Comparison of ENCODE assay signal across 1 cellular context in the genomic region with DNA sequence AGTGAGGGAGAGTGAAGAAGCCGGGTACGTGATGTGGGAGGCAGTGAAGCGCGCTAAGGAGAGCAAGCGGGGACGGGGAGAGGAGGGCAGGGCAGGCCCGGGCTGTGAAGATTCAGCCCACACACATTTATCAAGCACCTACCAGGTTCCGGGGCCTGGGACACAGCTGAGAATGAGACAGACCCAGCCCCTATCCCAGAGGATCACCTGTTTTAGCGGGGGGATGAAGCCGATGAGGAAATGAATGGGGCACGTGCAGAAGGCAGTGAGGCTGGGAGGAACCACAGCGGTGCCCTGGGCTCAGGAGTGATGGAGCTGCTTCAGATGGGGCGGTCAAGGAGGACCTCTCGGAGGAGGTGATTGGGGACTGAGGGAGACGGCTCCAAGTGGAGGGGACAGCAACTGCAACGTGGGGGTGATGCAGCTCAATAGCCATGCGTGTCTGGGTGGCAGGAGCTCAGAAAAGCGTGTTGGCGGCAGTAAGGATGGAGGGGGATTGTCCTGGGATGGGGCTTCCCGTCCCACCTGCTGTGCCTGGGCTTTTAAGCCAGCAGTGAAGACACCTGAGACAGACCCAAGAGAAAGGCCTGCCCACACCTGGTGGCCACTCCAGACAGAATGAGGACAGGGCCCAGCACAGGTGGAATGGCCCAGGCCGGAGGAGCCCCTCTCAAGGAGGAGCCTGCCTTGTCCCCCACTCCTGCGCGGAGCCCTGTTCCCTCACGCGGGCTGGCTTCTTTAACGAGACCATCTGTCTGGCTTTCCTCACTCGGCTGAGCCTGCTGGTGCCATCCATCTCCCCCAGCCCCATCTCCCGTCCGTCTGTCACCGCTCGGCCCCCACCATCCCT.
TF ChIP-seq lines count a peak whose summit lies in the region.

No MANE protein-coding gene starts in this region.

TF ChIP-seq in WTC11, 78 proteins besides CTCF, POLR2A, EP300 and RAD21 (continued from another document):
- TF ChIP-seq, protein P1, sequence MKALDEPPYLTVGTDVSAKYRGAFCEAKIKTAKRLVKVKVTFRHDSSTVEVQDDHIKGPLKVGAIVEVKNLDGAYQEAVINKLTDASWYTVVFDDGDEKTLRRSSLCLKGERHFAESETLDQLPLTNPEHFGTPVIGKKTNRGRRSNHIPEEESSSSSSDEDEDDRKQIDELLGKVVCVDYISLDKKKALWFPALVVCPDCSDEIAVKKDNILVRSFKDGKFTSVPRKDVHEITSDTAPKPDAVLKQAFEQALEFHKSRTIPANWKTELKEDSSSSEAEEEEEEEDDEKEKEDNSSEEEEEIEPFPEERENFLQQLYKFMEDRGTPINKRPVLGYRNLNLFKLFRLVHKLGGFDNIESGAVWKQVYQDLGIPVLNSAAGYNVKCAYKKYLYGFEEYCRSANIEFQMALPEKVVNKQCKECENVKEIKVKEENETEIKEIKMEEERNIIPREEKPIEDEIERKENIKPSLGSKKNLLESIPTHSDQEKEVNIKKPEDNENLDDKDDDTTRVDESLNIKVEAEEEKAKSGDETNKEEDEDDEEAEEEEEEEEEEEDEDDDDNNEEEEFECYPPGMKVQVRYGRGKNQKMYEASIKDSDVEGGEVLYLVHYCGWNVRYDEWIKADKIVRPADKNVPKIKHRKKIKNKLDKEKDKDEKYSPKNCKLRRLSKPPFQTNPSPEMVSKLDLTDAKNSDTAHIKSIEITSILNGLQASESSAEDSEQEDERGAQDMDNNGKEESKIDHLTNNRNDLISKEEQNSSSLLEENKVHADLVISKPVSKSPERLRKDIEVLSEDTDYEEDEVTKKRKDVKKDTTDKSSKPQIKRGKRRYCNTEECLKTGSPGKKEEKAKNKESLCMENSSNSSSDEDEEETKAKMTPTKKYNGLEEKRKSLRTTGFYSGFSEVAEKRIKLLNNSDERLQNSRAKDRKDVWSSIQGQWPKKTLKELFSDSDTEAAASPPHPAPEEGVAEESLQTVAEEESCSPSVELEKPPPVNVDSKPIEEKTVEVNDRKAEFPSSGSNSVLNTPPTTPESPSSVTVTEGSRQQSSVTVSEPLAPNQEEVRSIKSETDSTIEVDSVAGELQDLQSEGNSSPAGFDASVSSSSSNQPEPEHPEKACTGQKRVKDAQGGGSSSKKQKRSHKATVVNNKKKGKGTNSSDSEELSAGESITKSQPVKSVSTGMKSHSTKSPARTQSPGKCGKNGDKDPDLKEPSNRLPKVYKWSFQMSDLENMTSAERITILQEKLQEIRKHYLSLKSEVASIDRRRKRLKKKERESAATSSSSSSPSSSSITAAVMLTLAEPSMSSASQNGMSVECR (CRISPR knock-in tag; IDR thresholded peaks at IDR 0.05; ENCODE audit: borderline replicate concordance) = no peak
- TF ChIP-seq, protein P2, sequence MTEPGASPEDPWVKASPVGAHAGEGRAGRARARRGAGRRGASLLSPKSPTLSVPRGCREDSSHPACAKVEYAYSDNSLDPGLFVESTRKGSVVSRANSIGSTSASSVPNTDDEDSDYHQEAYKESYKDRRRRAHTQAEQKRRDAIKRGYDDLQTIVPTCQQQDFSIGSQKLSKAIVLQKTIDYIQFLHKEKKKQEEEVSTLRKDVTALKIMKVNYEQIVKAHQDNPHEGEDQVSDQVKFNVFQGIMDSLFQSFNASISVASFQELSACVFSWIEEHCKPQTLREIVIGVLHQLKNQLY (CRISPR knock-in tag; IDR thresholded peaks at IDR 0.05) = no peak
- TF ChIP-seq, protein P3, sequence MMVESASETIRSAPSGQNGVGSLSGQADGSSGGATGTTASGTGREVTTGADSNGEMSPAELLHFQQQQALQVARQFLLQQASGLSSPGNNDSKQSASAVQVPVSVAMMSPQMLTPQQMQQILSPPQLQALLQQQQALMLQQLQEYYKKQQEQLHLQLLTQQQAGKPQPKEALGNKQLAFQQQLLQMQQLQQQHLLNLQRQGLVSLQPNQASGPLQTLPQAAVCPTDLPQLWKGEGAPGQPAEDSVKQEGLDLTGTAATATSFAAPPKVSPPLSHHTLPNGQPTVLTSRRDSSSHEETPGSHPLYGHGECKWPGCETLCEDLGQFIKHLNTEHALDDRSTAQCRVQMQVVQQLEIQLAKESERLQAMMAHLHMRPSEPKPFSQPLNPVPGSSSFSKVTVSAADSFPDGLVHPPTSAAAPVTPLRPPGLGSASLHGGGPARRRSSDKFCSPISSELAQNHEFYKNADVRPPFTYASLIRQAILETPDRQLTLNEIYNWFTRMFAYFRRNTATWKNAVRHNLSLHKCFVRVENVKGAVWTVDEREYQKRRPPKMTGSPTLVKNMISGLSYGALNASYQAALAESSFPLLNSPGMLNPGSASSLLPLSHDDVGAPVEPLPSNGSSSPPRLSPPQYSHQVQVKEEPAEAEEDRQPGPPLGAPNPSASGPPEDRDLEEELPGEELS (CRISPR knock-in tag; IDR thresholded peaks at IDR 0.05) = no peak
- TF ChIP-seq, protein P4, sequence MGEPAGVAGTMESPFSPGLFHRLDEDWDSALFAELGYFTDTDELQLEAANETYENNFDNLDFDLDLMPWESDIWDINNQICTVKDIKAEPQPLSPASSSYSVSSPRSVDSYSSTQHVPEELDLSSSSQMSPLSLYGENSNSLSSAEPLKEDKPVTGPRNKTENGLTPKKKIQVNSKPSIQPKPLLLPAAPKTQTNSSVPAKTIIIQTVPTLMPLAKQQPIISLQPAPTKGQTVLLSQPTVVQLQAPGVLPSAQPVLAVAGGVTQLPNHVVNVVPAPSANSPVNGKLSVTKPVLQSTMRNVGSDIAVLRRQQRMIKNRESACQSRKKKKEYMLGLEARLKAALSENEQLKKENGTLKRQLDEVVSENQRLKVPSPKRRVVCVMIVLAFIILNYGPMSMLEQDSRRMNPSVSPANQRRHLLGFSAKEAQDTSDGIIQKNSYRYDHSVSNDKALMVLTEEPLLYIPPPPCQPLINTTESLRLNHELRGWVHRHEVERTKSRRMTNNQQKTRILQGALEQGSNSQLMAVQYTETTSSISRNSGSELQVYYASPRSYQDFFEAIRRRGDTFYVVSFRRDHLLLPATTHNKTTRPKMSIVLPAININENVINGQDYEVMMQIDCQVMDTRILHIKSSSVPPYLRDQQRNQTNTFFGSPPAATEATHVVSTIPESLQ (CRISPR knock-in tag; IDR thresholded peaks at IDR 0.05) = no peak
- no peak for TF ChIP-seq ZNF263 (CRISPR knock-in tag; IDR thresholded peaks at IDR 0.05; ENCODE audit: low read depth)
- TF ChIP-seq FOXJ3 (CRISPR knock-in tag; IDR thresholded peaks at IDR 0.05; ENCODE audit: borderline replicate concordance) = no peak
- TF ChIP-seq NR3C1 (CRISPR knock-in tag; conservative IDR thresholded peaks at IDR 0.05; ENCODE audit: low read depth) = no peak
